In the genomic region with DNA sequence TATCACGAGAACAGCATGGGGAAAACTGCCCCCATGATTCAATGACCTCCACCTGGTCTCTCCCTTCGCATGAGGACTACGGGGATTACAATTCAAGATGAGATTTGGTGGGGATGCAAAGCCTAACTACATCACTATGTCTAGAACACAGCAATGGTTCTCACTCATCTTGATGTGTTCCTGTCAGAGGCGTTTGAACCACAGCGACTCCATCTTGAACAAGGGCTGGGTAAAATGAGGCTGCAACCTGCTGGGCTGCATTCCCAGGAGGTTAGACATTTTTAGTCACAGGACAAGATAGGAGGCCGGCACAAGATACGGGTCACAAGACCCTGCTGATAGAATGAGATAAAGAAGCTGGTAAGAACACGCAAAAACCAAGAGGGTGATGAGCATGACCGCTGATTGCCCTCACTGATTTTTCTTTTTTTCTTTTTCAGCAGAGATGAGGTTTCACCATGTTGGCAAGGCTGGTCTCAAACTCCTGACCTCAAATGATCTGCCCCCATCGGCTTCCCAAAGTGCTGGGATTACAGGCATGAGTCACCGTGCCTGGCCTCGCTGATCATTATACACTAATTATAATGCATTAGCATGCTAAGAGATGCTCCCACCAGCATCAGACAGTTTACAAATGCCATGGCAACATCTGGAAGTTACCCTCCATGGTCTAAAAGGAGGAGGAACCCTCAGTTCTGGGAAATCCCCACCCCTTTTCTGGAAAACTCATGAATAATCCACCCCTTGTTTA, we compare ENCODE assay signal across 1 cellular context.
A peak's percentile ranks its signal among the peaks of the same experiment; 100 is the strongest.
TF ChIP-seq lines count a peak whose summit lies in the region.

No MANE protein-coding gene starts in this region.

TF ChIP-seq in K562, 482 proteins besides CTCF, POLR2A, EP300 and RAD21 (continued from another document):
- TF ChIP-seq U2AF1 (optimal IDR thresholded peaks at IDR 0.05; ENCODE audit: low read depth, low read length) (no peak), E4F1 (CRISPR knock-in tag; IDR thresholded peaks at IDR 0.05; ENCODE audit: borderline replicate concordance) (no peak), CBFA2T2 (conservative IDR thresholded peaks at IDR 0.05) (no peak), HCFC1 (IDR thresholded peaks at IDR 0.05; ENCODE audit: low read depth, low read length) (no peak), BRCA1 (IDR thresholded peaks at IDR 0.05) (no peak), BRCA1 (CRISPR knock-in tag; IDR thresholded peaks at IDR 0.05) (no peak), MED1 (CRISPR knock-in tag; IDR thresholded peaks at IDR 0.05; ENCODE audit: borderline replicate concordance) (no peak), ZNF551 (CRISPR knock-in tag; IDR thresholded peaks at IDR 0.05) (no peak), TAF1 (IDR thresholded peaks at IDR 0.05; ENCODE audit: control insufficient read depth, extremely low read depth, insufficient read depth, low read length, severe bottlenecking) (no peak), C11orf30 (IDR thresholded peaks at IDR 0.05; ENCODE audit: low read depth) (no peak), MAFK (IDR thresholded peaks at IDR 0.05; ENCODE audit: low read length) (no peak), NFE2 (IDR thresholded peaks at IDR 0.05; ENCODE audit: low read depth) (no peak), ZNF444 (CRISPR knock-in tag; IDR thresholded peaks at IDR 0.05) (no peak), RHOXF2B (CRISPR knock-in tag; conservative IDR thresholded peaks at IDR 0.05) (no peak)
- TF ChIP-seq, protein P1, sequence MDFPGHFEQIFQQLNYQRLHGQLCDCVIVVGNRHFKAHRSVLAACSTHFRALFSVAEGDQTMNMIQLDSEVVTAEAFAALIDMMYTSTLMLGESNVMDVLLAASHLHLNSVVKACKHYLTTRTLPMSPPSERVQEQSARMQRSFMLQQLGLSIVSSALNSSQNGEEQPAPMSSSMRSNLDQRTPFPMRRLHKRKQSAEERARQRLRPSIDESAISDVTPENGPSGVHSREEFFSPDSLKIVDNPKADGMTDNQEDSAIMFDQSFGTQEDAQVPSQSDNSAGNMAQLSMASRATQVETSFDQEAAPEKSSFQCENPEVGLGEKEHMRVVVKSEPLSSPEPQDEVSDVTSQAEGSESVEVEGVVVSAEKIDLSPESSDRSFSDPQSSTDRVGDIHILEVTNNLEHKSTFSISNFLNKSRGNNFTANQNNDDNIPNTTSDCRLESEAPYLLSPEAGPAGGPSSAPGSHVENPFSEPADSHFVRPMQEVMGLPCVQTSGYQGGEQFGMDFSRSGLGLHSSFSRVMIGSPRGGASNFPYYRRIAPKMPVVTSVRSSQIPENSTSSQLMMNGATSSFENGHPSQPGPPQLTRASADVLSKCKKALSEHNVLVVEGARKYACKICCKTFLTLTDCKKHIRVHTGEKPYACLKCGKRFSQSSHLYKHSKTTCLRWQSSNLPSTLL (IDR thresholded peaks at IDR 0.05), result no peak
- TF ChIP-seq, protein P2, sequence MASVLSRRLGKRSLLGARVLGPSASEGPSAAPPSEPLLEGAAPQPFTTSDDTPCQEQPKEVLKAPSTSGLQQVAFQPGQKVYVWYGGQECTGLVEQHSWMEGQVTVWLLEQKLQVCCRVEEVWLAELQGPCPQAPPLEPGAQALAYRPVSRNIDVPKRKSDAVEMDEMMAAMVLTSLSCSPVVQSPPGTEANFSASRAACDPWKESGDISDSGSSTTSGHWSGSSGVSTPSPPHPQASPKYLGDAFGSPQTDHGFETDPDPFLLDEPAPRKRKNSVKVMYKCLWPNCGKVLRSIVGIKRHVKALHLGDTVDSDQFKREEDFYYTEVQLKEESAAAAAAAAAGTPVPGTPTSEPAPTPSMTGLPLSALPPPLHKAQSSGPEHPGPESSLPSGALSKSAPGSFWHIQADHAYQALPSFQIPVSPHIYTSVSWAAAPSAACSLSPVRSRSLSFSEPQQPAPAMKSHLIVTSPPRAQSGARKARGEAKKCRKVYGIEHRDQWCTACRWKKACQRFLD (CRISPR knock-in tag; IDR thresholded peaks at IDR 0.05), result peak; percentile 86
- TF ChIP-seq, protein P3, sequence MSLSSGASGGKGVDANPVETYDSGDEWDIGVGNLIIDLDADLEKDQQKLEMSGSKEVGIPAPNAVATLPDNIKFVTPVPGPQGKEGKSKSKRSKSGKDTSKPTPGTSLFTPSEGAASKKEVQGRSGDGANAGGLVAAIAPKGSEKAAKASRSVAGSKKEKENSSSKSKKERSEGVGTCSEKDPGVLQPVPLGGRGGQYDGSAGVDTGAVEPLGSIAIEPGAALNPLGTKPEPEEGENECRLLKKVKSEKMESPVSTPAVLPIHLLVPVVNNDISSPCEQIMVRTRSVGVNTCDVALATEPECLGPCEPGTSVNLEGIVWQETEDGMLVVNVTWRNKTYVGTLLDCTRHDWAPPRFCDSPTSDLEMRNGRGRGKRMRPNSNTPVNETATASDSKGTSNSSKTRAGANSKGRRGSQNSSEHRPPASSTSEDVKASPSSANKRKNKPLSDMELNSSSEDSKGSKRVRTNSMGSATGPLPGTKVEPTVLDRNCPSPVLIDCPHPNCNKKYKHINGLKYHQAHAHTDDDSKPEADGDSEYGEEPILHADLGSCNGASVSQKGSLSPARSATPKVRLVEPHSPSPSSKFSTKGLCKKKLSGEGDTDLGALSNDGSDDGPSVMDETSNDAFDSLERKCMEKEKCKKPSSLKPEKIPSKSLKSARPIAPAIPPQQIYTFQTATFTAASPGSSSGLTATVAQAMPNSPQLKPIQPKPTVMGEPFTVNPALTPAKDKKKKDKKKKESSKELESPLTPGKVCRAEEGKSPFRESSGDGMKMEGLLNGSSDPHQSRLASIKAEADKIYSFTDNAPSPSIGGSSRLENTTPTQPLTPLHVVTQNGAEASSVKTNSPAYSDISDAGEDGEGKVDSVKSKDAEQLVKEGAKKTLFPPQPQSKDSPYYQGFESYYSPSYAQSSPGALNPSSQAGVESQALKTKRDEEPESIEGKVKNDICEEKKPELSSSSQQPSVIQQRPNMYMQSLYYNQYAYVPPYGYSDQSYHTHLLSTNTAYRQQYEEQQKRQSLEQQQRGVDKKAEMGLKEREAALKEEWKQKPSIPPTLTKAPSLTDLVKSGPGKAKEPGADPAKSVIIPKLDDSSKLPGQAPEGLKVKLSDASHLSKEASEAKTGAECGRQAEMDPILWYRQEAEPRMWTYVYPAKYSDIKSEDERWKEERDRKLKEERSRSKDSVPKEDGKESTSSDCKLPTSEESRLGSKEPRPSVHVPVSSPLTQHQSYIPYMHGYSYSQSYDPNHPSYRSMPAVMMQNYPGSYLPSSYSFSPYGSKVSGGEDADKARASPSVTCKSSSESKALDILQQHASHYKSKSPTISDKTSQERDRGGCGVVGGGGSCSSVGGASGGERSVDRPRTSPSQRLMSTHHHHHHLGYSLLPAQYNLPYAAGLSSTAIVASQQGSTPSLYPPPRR (CRISPR knock-in tag; IDR thresholded peaks at IDR 0.05; ENCODE audit: borderline replicate concordance), result no peak
